In genomic region chr17:75904749-75905521, GRCh38 we compare ENCODE assay signal across 8 cellular contexts. TPM values are rescaled to one million over a fixed set of nuclear protein-coding genes. Genes with fewer than 3 reads are reported as not detected.
A peak's percentile ranks its signal among the peaks of the same experiment; 100 is the strongest.
DNase-seq lines count a peak whose midpoint lies in the region; ATAC-seq and TF ChIP-seq lines count a peak whose summit lies in the region.

MRPL38 (minus strand) TSS chr17:75904884; CDS start chr17:75904875, 9 bp downstream.

- H3K27me3 Mint-ChIP-seq in activated naive CD8-positive, alpha-beta T cell: no peaks in the 10 kb centered on the region
- peaks cover 8% of the 10 kb centered on the region for H3K27me3 Mint-ChIP-seq in glutamatergic neuron (ENCODE audit: unreplicated experiment)

- peak; percentile 97 for ATAC-seq in HG02610 (IDR thresholded peaks at IDR 0.05; ENCODE audit: unreplicated experiment)

- 0 to 1% (median 0%) methylated on average over 28 to 69 of the region's 69 CpGs for WGBS in ovary, 3 donors
- 7 to 15% methylated on average over 9 to 36 of the region's 69 CpGs for WGBS in thyroid gland, 2 donors

- H3K9me3 ChIP-seq in ovary (no peaks in the 10 kb centered on the region), thyroid gland (no peaks in the 10 kb centered on the region)

- TF ChIP-seq POLR2A in GM10847 (IDR thresholded peaks at IDR 0.05; ENCODE audit: extremely low read depth, insufficient read length) (peak; percentile 83), ovary (IDR thresholded peaks at IDR 0.05) (peak; percentile 66), thyroid gland (IDR thresholded peaks at IDR 0.05) (peak in 1 of 2 donors; percentile 88)

- intact Hi-C loops in ovary (cut with DNase I): loop anchor here in 2 of 4 donors (2.0 to 5.0 kb wide), 3 partner anchors 74 to 102 kb away; partner anchors contain the start of genes ACOX1 (in 1 of the 2) and TEN1 (in 1 of the 2)
- intact Hi-C loops in thyroid gland (cut with DNase I): loop anchor here (5.0 kb wide), 1 partner anchor 102 kb away; no protein-coding TSS in a partner anchor

- H3K27ac ChIP-seq in ovary (peak within 1 kb of the TSS; percentile 81 to 86), thyroid gland (peak within 1 kb of the TSS; percentile 84 to 97 (median 95))

- no peaks in the 10 kb centered on the region for H3K27me3 ChIP-seq in ovary
- no peaks in the 10 kb centered on the region for H3K27me3 ChIP-seq in thyroid gland

- H3K36me3 ChIP-seq in ovary (no peaks in the 10 kb centered on the region), thyroid gland (peaks cover 18 to 19% of the 10 kb centered on the region in 2 donors)

- peaks cover 19% of the 10 kb centered on the region for H3K4me1 Mint-ChIP-seq in activated naive CD8-positive, alpha-beta T cell (ENCODE audit: low read depth)
- H3K4me1 Mint-ChIP-seq in glutamatergic neuron (ENCODE audit: low read depth, unreplicated experiment): no peaks in the 10 kb centered on the region

- TF ChIP-seq EP300 in ovary (IDR thresholded peaks at IDR 0.05): no peak

- H3K27ac Mint-ChIP-seq in activated naive CD8-positive, alpha-beta T cell: peak within 1 kb of the TSS; percentile 96
- peak within 1 kb of the TSS; percentile 90 for H3K27ac Mint-ChIP-seq in glutamatergic neuron (ENCODE audit: unreplicated experiment)

- H3K36me3 Mint-ChIP-seq in activated naive CD8-positive, alpha-beta T cell: no peaks in the 10 kb centered on the region
- H3K36me3 Mint-ChIP-seq in glutamatergic neuron (ENCODE audit: unreplicated experiment): no peaks in the 10 kb centered on the region

- no peaks in the 10 kb centered on the region for H3K9me3 Mint-ChIP-seq in activated naive CD8-positive, alpha-beta T cell (ENCODE audit: low read depth)
- peaks cover 4% of the 10 kb centered on the region for H3K9me3 Mint-ChIP-seq in glutamatergic neuron (ENCODE audit: unreplicated experiment)

- peak; percentile 100 for TF ChIP-seq CTCF in glutamatergic neuron (IDR thresholded peaks at IDR 0.05; ENCODE audit: partially characterized antibody, unreplicated experiment)
- peak; percentile 98 to 100 (median 100) for TF ChIP-seq CTCF in ovary (IDR thresholded peaks at IDR 0.05)
- peak; percentile 94 to 100 (median 97) for TF ChIP-seq CTCF in thyroid gland (IDR thresholded peaks at IDR 0.05)

- peak within 1 kb of the TSS; percentile 97 for H3K4me3 Mint-ChIP-seq in activated naive CD8-positive, alpha-beta T cell
- H3K4me3 Mint-ChIP-seq in glutamatergic neuron (ENCODE audit: unreplicated experiment): peak within 1 kb of the TSS; percentile 94

- peak; percentile 92 for DNase-seq in NCI-H1092 treated with DMSO at 0.1 percent for 48 hours (lab: John Stamatoyannopoulos, UW)
- peak; percentile 90 for DNase-seq in SKM-1 (lab: John Stamatoyannopoulos, UW; ENCODE audit: unreplicated experiment)
- peak; percentile 97 for DNase-seq in glutamatergic neuron
- peak; percentile 93 to 95 (median 94) for DNase-seq in ovary
- DNase-seq in thyroid gland: peak; percentile 97 to 98

- peak within 1 kb of the TSS; percentile 71 for H3K4me3 ChIP-seq in ovary
- peak within 1 kb of the TSS; percentile 50 to 86 (median 72) for H3K4me3 ChIP-seq in thyroid gland (replicated peaks in 1 of 3)

- peaks cover 2% of the 10 kb centered on the region for H3K4me1 ChIP-seq in ovary (ENCODE audit: insufficient read depth)
- peaks cover 28 to 37% of the 10 kb centered on the region in 2 donors for H3K4me1 ChIP-seq in thyroid gland

RNA-seq across cellular contexts. Expression of gene MRPL38, which starts in this region (rescaled TPM):
- total RNA-seq in glutamatergic neuron (ENCODE audit: unreplicated experiment) (133 TPM), ovary (10 to 100 TPM; 30.4 to 93.0 (median 83.4) TPM), thyroid gland (10 to 100 TPM; 34.8 to 60.6 (median 50.3) TPM)
- polyA plus RNA-seq in ovary: 10 to 100 TPM; 14.5 to 51.4 TPM

Comparison
In these comparisons a context has a peak if more than half of its experiments do, and no peak if none do; other contexts are left out.
1. Peak in every context shown above with its lines: DNase-seq, ATAC-seq, H3K4me3 ChIP-seq and H3K27ac ChIP-seq.